Comparison of ENCODE assay signal across 1 cellular context in genomic region chr9:128782669-128783068, GRCh38.
TF ChIP-seq lines count a peak whose summit lies in the region.

No MANE protein-coding gene starts in this region.

TF ChIP-seq in endothelial cell of umbilical vein, 7 proteins besides CTCF, POLR2A, EP300 and RAD21:
- TF ChIP-seq MYC (IDR thresholded peaks at IDR 0.05; ENCODE audit: low read depth, low read length) (no peak), MAX (IDR thresholded peaks at IDR 0.05; ENCODE audit: insufficient read depth, insufficient read length) (no peak), FOS (IDR thresholded peaks at IDR 0.05; ENCODE audit: borderline replicate concordance, insufficient read depth, low read length) (no peak), EZH2 (IDR thresholded peaks at IDR 0.05; ENCODE audit: borderline replicate concordance, low read depth, low read length, severe bottlenecking) (no peak), GATA2 (IDR thresholded peaks at IDR 0.05; ENCODE audit: insufficient read depth, insufficient read length, low read depth, low read length) (no peak), JUN (IDR thresholded peaks at IDR 0.05; ENCODE audit: borderline replicate concordance, insufficient read depth, insufficient read length, low read depth) (no peak), POLR2AphosphoS5 (IDR thresholded peaks at IDR 0.05; ENCODE audit: insufficient read depth, low read depth, low read length) (no peak)
